In genomic region chr2:158464426-158465281, GRCh38 we compare ENCODE assay signal across 9 cellular contexts. TPM values are rescaled to one million over a fixed set of nuclear protein-coding genes. Genes with fewer than 3 reads are reported as not detected.
DNase-seq lines count a peak whose midpoint lies in the region; ATAC-seq and TF ChIP-seq lines count a peak whose summit lies in the region.
"Had no signal": no experiment of that assay in that cellular context is flagged by ENCODE, and none has a peak within 500 bp of the region (broad histone marks: within the 10 kb centered on the region; RNA-seq: fewer than 3 reads in every experiment).

No MANE protein-coding gene starts in this region.

- no peak overlapping the region for H3K4me3 ChIP-seq in osteoblast (ENCODE audit: insufficient read depth, low read length)
- H3K4me3 ChIP-seq: BLaER1 treated with 17β-estradiol and CSF1 and Interleukin-3, amounts not matched to agents 10 nM and 100 nM had no signal

- H4K20me1 ChIP-seq in osteoblast (ENCODE audit: insufficient read depth, low read length): peaks cover 25% of the 10 kb centered on the region

- no peaks in the 10 kb centered on the region for H3K9me3 ChIP-seq in osteoblast (ENCODE audit: low read depth, low read length)
- H3K9me3 ChIP-seq: BLaER1 treated with 17β-estradiol and CSF1 and Interleukin-3, amounts not matched to agents 10 nM and 100 nM had no signal

- H3K4me2 ChIP-seq in osteoblast (ENCODE audit: insufficient read depth, low read length): no peak overlapping the region
- H3K4me2 ChIP-seq: BLaER1 treated with 17β-estradiol and CSF1 and Interleukin-3, amounts not matched to agents 10 nM and 100 nM had no signal

- H3K4me1 Mint-ChIP-seq in brain: peaks cover 44% of the 10 kb centered on the region

- H3K27ac Mint-ChIP-seq in brain: no peak overlapping the region

- H3K9me3 Mint-ChIP-seq in brain: peaks cover 0 to 4% (median 3%) of the 10 kb centered on the region in 5 experiments

- H2AFZ ChIP-seq in osteoblast (ENCODE audit: low read length): no peak overlapping the region

- DNase-seq in NCI-H1694 treated with DMSO at 0.1 percent for 48 hours (lab: John Stamatoyannopoulos, UW) (peak; percentile 39), NCI-H1694 (lab: John Stamatoyannopoulos, UW) (no peak), osteoblast (ENCODE audit: insufficient read length, low spot score, missing footprints) (no peak), GM19240 (ENCODE audit: insufficient read length, low spot score) (no peak)

- ATAC-seq in GM21576 (IDR thresholded peaks at IDR 0.05; ENCODE audit: unreplicated experiment) (peak; percentile 75), GM19328 (IDR thresholded peaks at IDR 0.05; ENCODE audit: unreplicated experiment) (no peak)

- no peaks in the 10 kb centered on the region for H3K27me3 ChIP-seq in osteoblast (ENCODE audit: insufficient read depth, low read length)

- peaks cover 25% of the 10 kb centered on the region for H3K36me3 Mint-ChIP-seq in brain

- H3K79me2 ChIP-seq in osteoblast (ENCODE audit: insufficient read depth, low read length): peaks cover 91% of the 10 kb centered on the region

- no peak overlapping the region for H3K27ac ChIP-seq in osteoblast (ENCODE audit: low read depth, low read length)
- H3K27ac ChIP-seq: BLaER1 treated with 17β-estradiol and CSF1 and Interleukin-3, amounts not matched to agents 10 nM and 100 nM had no signal

- peak; percentile 43 for TF ChIP-seq CTCF in LNCAP (IDR thresholded peaks at IDR 0.05)
- peak; percentile 37 to 59 for TF ChIP-seq CTCF in brain (conservative IDR thresholded peaks at IDR 0.05)
- TF ChIP-seq CTCF in osteoblast (IDR thresholded peaks at IDR 0.05; ENCODE audit: extremely low read depth, low read depth, low read length): peak; percentile 54

- H3K36me3 ChIP-seq in osteoblast (ENCODE audit: insufficient read depth, low read length): no peaks in the 10 kb centered on the region

- no peak overlapping the region for H3K4me3 Mint-ChIP-seq in brain

- H3K4me1 ChIP-seq in osteoblast (ENCODE audit: insufficient read depth, low read length): peaks cover 7% of the 10 kb centered on the region

- H3K27me3 Mint-ChIP-seq in brain: no peaks in the 10 kb centered on the region

RNA-seq across cellular contexts. Expression of gene PKP4, which starts 7.9 kb away (rescaled TPM):
- polyA plus RNA-seq in brain (ENCODE audit: insufficient read depth, low read depth, low replicate concordance): 76.0 TPM
- 47.4 and 54.5 TPM in 2 replicates for total RNA-seq in osteoblast

RNA-seq across cellular contexts. Expression of gene CCDC148, which starts 8.1 kb away (rescaled TPM):
- polyA plus RNA-seq in brain (ENCODE audit: insufficient read depth, low read depth, low replicate concordance): 0.64 TPM
- total RNA-seq in osteoblast: 1.8 and 2.1 TPM in 2 replicates
